38 cellular contexts compared by ENCODE assay signal in genomic region chr15:35872577-35872976, GRCh38.
"Had no signal": no experiment of that assay in that cellular context is flagged by ENCODE, and none has a peak within 500 bp of the region (broad histone marks: within the 10 kb centered on the region; RNA-seq: fewer than 3 reads in every experiment).

No MANE protein-coding gene starts in this region.

- H3K27ac Mint-ChIP-seq: activated CD4-positive, alpha-beta memory T cell treated with anti-CD3 and anti-CD28 coated beads, Interleukin-2, amount 10 ng/mL, durations not matched to agents 7 days and 5 days; activated CD4-positive, alpha-beta T cell treated with anti-CD3 and anti-CD28 coated beads for 36 hours; activated CD4-positive, alpha-beta T cell treated with anti-CD3 and anti-CD28 coated beads, Interleukin-2, amount 10 ng/mL, durations not matched to agents 7 days and 5 days; activated CD8-positive, alpha-beta T cell treated with anti-CD3 and anti-CD28 coated beads, Interleukin-2, amount 10 ng/mL, durations not matched to agents 7 days and 5 days; activated naive CD4-positive, alpha-beta T cell treated with anti-CD3 and anti-CD28 coated beads for 36 hours; activated naive CD4-positive, alpha-beta T cell treated with anti-CD3 and anti-CD28 coated beads, Interleukin-2, amount 50 U/mL, for 72 hours; activated naive CD8-positive, alpha-beta T cell treated with anti-CD3 and anti-CD28 coated beads for 36 hours; activated T-cell treated with anti-CD3 and anti-CD28 coated beads, Interleukin-2, amount 50 U/mL, for 72 hours; activated T-helper 1 cell treated with anti-CD3 and anti-CD28 coated beads, Interleukin-12 subunit alpha, Interleukin-12 subunit beta, Interleukin-2, Interleukin-4 antibody, amounts not matched to agents 30 ng/mL and 10 ng/mL and 1 ng/mL, durations not matched to agents 14 hours and 24 hours and 36 hours; activated T-helper 17 cell treated with anti-CD3 and anti-CD28 coated beads, Interleukin-2, amount 50 U/mL, for 72 hours; T-helper 2 cell treated with Interferon-gamma antibody and Interleukin-4, amounts not matched to agents 5 μg/mL and 100 μg/mL, for 36 hours; WTC11 had no signal

- DNase-seq: activated CD4-positive, alpha-beta memory T cell treated with anti-CD3 and anti-CD28 coated beads, Interleukin-2, amount 10 ng/mL, durations not matched to agents 7 days and 5 days; activated CD4-positive, alpha-beta T cell treated with anti-CD3 and anti-CD28 coated beads for 1 hour; activated CD4-positive, alpha-beta T cell treated with anti-CD3 and anti-CD28 coated beads for 36 hours; activated CD4-positive, alpha-beta T cell treated with anti-CD3 and anti-CD28 coated beads for 48 hours; activated CD4-positive, alpha-beta T cell treated with anti-CD3 and anti-CD28 coated beads, Interleukin-2, amount 10 ng/mL, durations not matched to agents 7 days and 5 days; activated CD4-positive, alpha-beta T cell treated with anti-CD3 and anti-CD28 coated beads, Interleukin-2, amount 50 U/mL, for 48 hours; activated CD4-positive, CD25-positive, alpha-beta regulatory T cell; activated CD8-positive, alpha-beta memory T cell treated with anti-CD3 and anti-CD28 coated beads for 24 hours; activated CD8-positive, alpha-beta memory T cell treated with anti-CD3 and anti-CD28 coated beads, Interleukin-2, amount 50 U/mL, for 4 hours; activated CD8-positive, alpha-beta T cell treated with anti-CD3 and anti-CD28 coated beads, Interleukin-2, amount 10 ng/mL, durations not matched to agents 7 days and 5 days; activated effector memory CD4-positive, alpha-beta T cell treated with anti-CD3 and anti-CD28 coated beads, Interleukin-2, amount 50 U/mL, for 16 hours; activated gamma-delta T cell treated with Interleukin-2 at 50 U/mL for 16 hours; activated naive CD4-positive, alpha-beta T cell; activated naive CD4-positive, alpha-beta T cell treated with anti-CD3 and anti-CD28 coated beads for 36 hours; activated naive CD4-positive, alpha-beta T cell treated with anti-CD3 and anti-CD28 coated beads, Interleukin-2, amount 50 U/mL, for 16 hours; activated naive CD8-positive, alpha-beta T cell treated with anti-CD3 and anti-CD28 coated beads for 36 hours; activated T-cell treated with anti-CD3 and anti-CD28 coated beads for 4 hours; activated T-cell treated with anti-CD3 and anti-CD28 coated beads, Interleukin-2, amount 50 U/mL, for 1 hour; activated T-cell treated with anti-CD3 and anti-CD28 coated beads, Interleukin-2, amount 50 U/mL, for 4 hours; activated T-cell treated with anti-CD3 and anti-CD28 coated beads, Interleukin-2, amount 50 U/mL, for 72 hours; adrenal gland; amniotic stem cell; aorta; body of pancreas; brain microvascular endothelial cell; caudate nucleus; cerebellar nuclear complex; colonic mucosa; T-helper 9 cell; WERI-Rb-1 had no signal

- ATAC-seq: activated CD4-positive, alpha-beta T cell treated with anti-CD3 and anti-CD28 coated beads for 36 hours; activated CD4-positive, CD25-positive, alpha-beta regulatory T cell treated with anti-CD3 and anti-CD28 coated beads, Interleukin-2, amount 50 U/mL, for 24 hours; activated CD8-positive, alpha-beta T cell treated with anti-CD3 and anti-CD28 coated beads, Interleukin-2, amount 10 ng/mL, durations not matched to agents 7 days and 5 days; activated naive CD4-positive, alpha-beta T cell treated with anti-CD3 and anti-CD28 coated beads, Interleukin-2, amount 50 U/mL, for 72 hours; activated T-cell treated with anti-CD3 and anti-CD28 coated beads, Interleukin-2, amount 50 U/mL, for 4 hours; activated T-cell treated with anti-CD3 and anti-CD28 coated beads, Interleukin-2, amount 50 U/mL, for 72 hours; activated T-helper 17 cell treated with anti-CD3 and anti-CD28 coated beads, Interleukin-2, amount 50 U/mL, for 72 hours; body of pancreas; WTC11 had no signal

- H3K9me3 Mint-ChIP-seq: activated CD4-positive, alpha-beta memory T cell treated with anti-CD3 and anti-CD28 coated beads, Interleukin-2, amount 10 ng/mL, durations not matched to agents 7 days and 5 days; activated CD4-positive, alpha-beta T cell treated with anti-CD3 and anti-CD28 coated beads, Interleukin-2, amount 10 ng/mL, durations not matched to agents 7 days and 5 days; activated naive CD4-positive, alpha-beta T cell treated with anti-CD3 and anti-CD28 coated beads for 36 hours; activated naive CD8-positive, alpha-beta T cell treated with anti-CD3 and anti-CD28 coated beads for 36 hours; activated T-cell treated with anti-CD3 and anti-CD28 coated beads, Interleukin-2, amount 50 U/mL, for 4 hours; activated T-helper 17 cell treated with anti-CD3 and anti-CD28 coated beads, Interleukin-2, amount 50 U/mL, for 72 hours; T-helper 2 cell treated with Interferon-gamma antibody and Interleukin-4, amounts not matched to agents 5 μg/mL and 100 μg/mL, for 36 hours had no signal

- H3K27me3 Mint-ChIP-seq: activated CD4-positive, alpha-beta memory T cell treated with anti-CD3 and anti-CD28 coated beads, Interleukin-2, amount 10 ng/mL, durations not matched to agents 7 days and 5 days; activated CD4-positive, alpha-beta T cell treated with anti-CD3 and anti-CD28 coated beads for 36 hours; activated CD4-positive, alpha-beta T cell treated with anti-CD3 and anti-CD28 coated beads, Interleukin-2, amount 10 ng/mL, durations not matched to agents 7 days and 5 days; activated naive CD8-positive, alpha-beta T cell treated with anti-CD3 and anti-CD28 coated beads for 36 hours; activated T-helper 17 cell treated with anti-CD3 and anti-CD28 coated beads, Interleukin-2, amount 50 U/mL, for 72 hours; central memory CD8-positive, alpha-beta T cell had no signal

- H3K36me3 Mint-ChIP-seq: activated naive CD4-positive, alpha-beta T cell treated with anti-CD3 and anti-CD28 coated beads, Interleukin-2, amount 50 U/mL, for 72 hours; activated naive CD8-positive, alpha-beta T cell treated with anti-CD3 and anti-CD28 coated beads for 36 hours; WTC11 had no signal

- H3K4me1 Mint-ChIP-seq: activated CD4-positive, alpha-beta memory T cell treated with anti-CD3 and anti-CD28 coated beads, Interleukin-2, amount 10 ng/mL, durations not matched to agents 7 days and 5 days; activated CD4-positive, alpha-beta T cell treated with anti-CD3 and anti-CD28 coated beads for 36 hours; activated CD4-positive, alpha-beta T cell treated with anti-CD3 and anti-CD28 coated beads, Interleukin-2, amount 10 ng/mL, durations not matched to agents 7 days and 5 days; activated naive CD8-positive, alpha-beta T cell treated with anti-CD3 and anti-CD28 coated beads for 36 hours; activated T-helper 17 cell treated with anti-CD3 and anti-CD28 coated beads, Interleukin-2, amount 50 U/mL, for 72 hours; central memory CD8-positive, alpha-beta T cell had no signal

- H3K4me3 ChIP-seq: adrenal gland, body of pancreas, cardiac muscle cell, colonic mucosa had no signal

- H3K4me3 Mint-ChIP-seq: activated CD4-positive, alpha-beta memory T cell treated with anti-CD3 and anti-CD28 coated beads, Interleukin-2, amount 10 ng/mL, durations not matched to agents 7 days and 5 days; activated CD4-positive, alpha-beta T cell treated with anti-CD3 and anti-CD28 coated beads for 36 hours; activated CD4-positive, alpha-beta T cell treated with anti-CD3 and anti-CD28 coated beads, Interleukin-2, amount 10 ng/mL, durations not matched to agents 7 days and 5 days; activated CD8-positive, alpha-beta T cell treated with anti-CD3 and anti-CD28 coated beads, Interleukin-2, amount 10 ng/mL, durations not matched to agents 7 days and 5 days; activated naive CD4-positive, alpha-beta T cell treated with anti-CD3 and anti-CD28 coated beads for 36 hours; activated naive CD8-positive, alpha-beta T cell treated with anti-CD3 and anti-CD28 coated beads for 36 hours; activated T-cell treated with anti-CD3 and anti-CD28 coated beads, Interleukin-2, amount 50 U/mL, for 4 hours; activated T-cell treated with anti-CD3 and anti-CD28 coated beads, Interleukin-2, amount 50 U/mL, for 72 hours; activated T-helper 1 cell treated with anti-CD3 and anti-CD28 coated beads, Interleukin-12 subunit alpha, Interleukin-12 subunit beta, Interleukin-2, Interleukin-4 antibody, amounts not matched to agents 30 ng/mL and 10 ng/mL and 1 ng/mL, durations not matched to agents 14 hours and 24 hours and 36 hours; activated T-helper 17 cell treated with anti-CD3 and anti-CD28 coated beads, Interleukin-2, amount 50 U/mL, for 72 hours; central memory CD8-positive, alpha-beta T cell; T-helper 2 cell treated with Interferon-gamma antibody and Interleukin-4, amounts not matched to agents 5 μg/mL and 100 μg/mL, for 36 hours; WTC11 had no signal

- H3K36me3 ChIP-seq: adrenal gland, brain microvascular endothelial cell, cardiac muscle cell, colonic mucosa, WERI-Rb-1 had no signal

- H3K27me3 ChIP-seq: adrenal gland, body of pancreas, brain microvascular endothelial cell, cardiac muscle cell, colonic mucosa had no signal

- H3K4me1 ChIP-seq: adrenal gland, body of pancreas, colonic mucosa had no signal

- H3K9me3 ChIP-seq: adrenal gland, body of pancreas, colonic mucosa had no signal
